Comparison of ENCODE assay signal across 16 cellular contexts in the genomic region with DNA sequence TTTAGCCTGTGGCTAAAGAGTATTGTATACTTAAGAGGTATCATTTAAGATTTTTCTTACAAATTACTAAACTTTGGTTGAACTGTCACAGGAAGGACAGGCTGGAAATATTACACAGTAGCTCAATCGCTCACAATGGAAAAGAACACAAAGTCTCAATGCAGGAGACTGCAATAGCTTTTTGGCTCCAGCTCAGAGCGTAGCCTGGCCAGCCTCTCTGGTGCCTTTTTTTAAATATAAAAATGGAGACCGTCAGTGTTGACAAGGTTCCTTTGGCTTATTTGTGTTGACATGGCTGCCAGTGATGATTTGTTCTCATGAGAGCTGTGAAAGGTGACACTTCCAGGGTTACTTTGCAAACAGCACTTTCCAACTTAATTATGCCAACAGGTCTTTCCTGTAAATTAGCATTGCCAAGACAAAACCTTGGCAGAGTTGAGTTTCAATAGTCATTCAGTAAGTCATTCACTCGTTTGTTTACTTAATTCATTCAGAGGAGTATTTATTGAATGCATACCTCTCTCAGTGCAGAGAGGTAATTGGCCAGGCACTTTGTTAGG.
DNase-seq lines count a peak whose midpoint lies in the region; ATAC-seq and TF ChIP-seq lines count a peak whose summit lies in the region.
"Had no signal": no experiment of that assay in that cellular context is flagged by ENCODE, and none has a peak within 500 bp of the region (broad histone marks: within the 10 kb centered on the region; RNA-seq: fewer than 3 reads in every experiment).

No MANE protein-coding gene starts in this region.

- H3K79me2 ChIP-seq in PC-9 (ENCODE audit: low read depth), result no peaks in the 10 kb centered on the region

- BruUV-seq in PC-9 (replicated peaks; lab: Mats Ljungman, UMichigan), result no TSS peak

- TF ChIP-seq CTCF in PC-9 (conservative IDR thresholded peaks at IDR 0.05), result no peak
- TF ChIP-seq CTCF in adrenal gland (IDR thresholded peaks at IDR 0.05), result no peak

- no peak overlapping the region for H3K27ac ChIP-seq in PC-9
- peak overlapping the region in 1 of 5 donors; percentile 27 for H3K27ac ChIP-seq in adrenal gland
- H3K27ac ChIP-seq: pancreas, SJSA1 had no signal

- POLR2A ChIA-PET in PC-9 (lab: Charles Lee; ENCODE audit: unreplicated experiment), result no interaction called here

- H3K4me3 ChIP-seq in PC-9 (no peak overlapping the region), adrenal gland (no peak overlapping the region)
- H3K4me3 ChIP-seq: pancreas, SJSA1 had no signal

- H3K9me3 ChIP-seq in PC-9 (ENCODE audit: insufficient read depth, low read depth) (no peaks in the 10 kb centered on the region), adrenal gland (replicated peaks in 1 of 3) (no peaks in the 10 kb centered on the region)
- H3K9me3 ChIP-seq: Caco-2, pancreas, SJSA1 had no signal

- peak overlapping the region; percentile 0; the same call in 1 of the 2 replicates for H2AFZ ChIP-seq in PC-9

- DNase-seq in COR-L47 (lab: John Stamatoyannopoulos, UW) (peak; percentile 41), NCI-H1436 treated with DMSO at 0.1 percent for 48 hours (lab: John Stamatoyannopoulos, UW) (peak; percentile 90), PC-9 (peak in 1 of 2 experiments; percentile 60), left cardiac atrium (no peak), HK-2 (ENCODE audit: unreplicated experiment) (no peak), adrenal gland (no peak), putamen (ENCODE audit: low spot score) (no peak)
- DNase-seq: activated CD4-positive, CD25-positive, alpha-beta regulatory T cell treated with anti-CD3 and anti-CD28 coated beads, Interleukin-2, amount 50 U/mL, for 72 hours; activated CD8-positive, alpha-beta memory T cell treated with anti-CD3 and anti-CD28 coated beads, Interleukin-2, amount 10 ng/mL, durations not matched to agents 7 days and 5 days; Caco-2; cerebellar nuclear complex; OCI-M1; pancreas; stimulated activated CD4-positive, alpha-beta T cell treated with anti-CD3 and anti-CD28 coated beads, Interleukin-2, amount 100 ng/mL, for 48 hours had no signal

- intact Hi-C loops in PC-9 (cut with micrococcal nuclease; ENCODE audit: unreplicated experiment), result no loop called here
- intact Hi-C loops in left cardiac atrium (cut with DNase I), result no loop called here
- intact Hi-C loops in adrenal gland (cut with DNase I), result no loop called here

- no peaks in the 10 kb centered on the region for H3F3A ChIP-seq in PC-9 (ENCODE audit: insufficient read depth, low read depth)

- H3K4me1 ChIP-seq in PC-9 (replicated peaks; ENCODE audit: insufficient read depth) (0 out of 2 replicates have a peak, but pooled peaks cover 8% of the 10 kb centered on the region), adrenal gland (replicated peaks in 1 of 2) (no peaks in the 10 kb centered on the region)
- H3K4me1 ChIP-seq: Caco-2, pancreas had no signal

- H3K36me3 ChIP-seq in PC-9 (ENCODE audit: low read depth) (no peaks in the 10 kb centered on the region), adrenal gland (replicated peaks in 1 of 2) (no peaks in the 10 kb centered on the region)
- H3K36me3 ChIP-seq: pancreas, SJSA1 had no signal

- H3K4me2 ChIP-seq in PC-9, result 0 out of 2 replicates have a peak overlapping the region, but pooled peaks have one; percentile 0

- no peaks in the 10 kb centered on the region for H3K27me3 ChIP-seq in PC-9 (ENCODE audit: insufficient read depth, low read depth)
- H3K27me3 ChIP-seq in adrenal gland, result no peaks in the 10 kb centered on the region
- H3K27me3 ChIP-seq: pancreas, SJSA1 had no signal

- no peaks in the 10 kb centered on the region for H3K9me2 ChIP-seq in PC-9 (ENCODE audit: insufficient read depth)

- ATAC-seq in left cardiac atrium, result peak; percentile 56 to 73
- no peak for ATAC-seq in GM18498 (IDR thresholded peaks at IDR 0.05; ENCODE audit: unreplicated experiment)
- ATAC-seq: activated CD8-positive, alpha-beta memory T cell treated with anti-CD3 and anti-CD28 coated beads, Interleukin-2, amount 10 ng/mL, durations not matched to agents 7 days and 5 days had no signal

- TF ChIP-seq POLR2A in adrenal gland (IDR thresholded peaks at IDR 0.05), result no peak

- CTCF ChIA-PET in PC-9 (lab: Charles Lee), result no interaction called here

- WGBS in adrenal gland, 4 donors, result 28 to 43% (median 32%) methylated on average over 4 of the region's 4 CpGs

- H4K20me1 ChIP-seq in PC-9 (ENCODE audit: insufficient read depth), result no peaks in the 10 kb centered on the region

Comparison
In these comparisons a context has a peak if more than half of its experiments do, and no peak if none do; other contexts are left out.
1. DNase-seq: peak in COR-L47 (single experiment) and NCI-H1436 treated with DMSO at 0.1 percent for 48 hours (single experiment); none in left cardiac atrium (single experiment), HK-2 (single experiment), adrenal gland (0 of 7) and putamen (single experiment).